ENCODE assay signal across 8 cellular contexts in the genomic region with DNA sequence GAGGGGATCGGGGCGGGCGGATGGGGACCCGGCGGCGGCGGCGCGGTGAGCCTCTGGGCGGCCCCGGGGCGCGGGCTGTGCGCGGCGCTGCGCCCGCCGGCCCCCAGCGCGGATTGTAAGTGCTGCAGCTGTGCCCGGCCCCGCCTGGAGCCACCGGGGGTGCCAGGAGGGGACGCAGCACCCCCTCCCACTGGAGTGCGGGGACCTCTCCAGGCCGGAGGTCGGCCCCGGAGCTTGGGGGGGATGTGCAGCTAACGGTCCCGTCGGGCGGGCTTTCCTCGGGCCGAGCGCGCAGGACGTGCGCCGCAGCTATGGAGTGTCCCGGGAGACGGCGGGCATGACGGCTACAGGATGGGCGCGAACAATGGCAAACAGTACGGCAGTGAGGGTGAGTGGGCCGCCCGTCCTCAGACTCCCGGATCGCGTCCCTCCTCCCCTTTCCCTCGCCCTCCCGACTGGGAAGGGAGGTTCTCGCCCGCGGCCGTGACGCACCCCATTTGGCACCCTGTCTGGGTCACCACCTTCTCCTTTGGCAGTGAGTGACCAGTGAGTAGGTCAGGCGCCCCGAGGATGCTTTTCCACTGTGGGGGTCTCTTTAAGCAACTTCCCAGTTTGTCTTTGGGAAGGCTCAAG. TPM values are rescaled to one million over a fixed set of nuclear protein-coding genes. Genes with fewer than 3 reads are reported as not detected.
DNase-seq lines count a peak whose midpoint lies in the region; ATAC-seq and TF ChIP-seq lines count a peak whose summit lies in the region.

No MANE protein-coding gene starts in this region.

- no peaks in the 10 kb centered on the region for H3K36me3 ChIP-seq in iPS-15b (ENCODE audit: control insufficient read depth, insufficient read depth, low read length)

- no peaks in the 10 kb centered on the region for H3K36me3 Mint-ChIP-seq in immature natural killer cell

- peak overlapping the region; percentile 16 for H3K9ac ChIP-seq in iPS-15b (ENCODE audit: low read depth, low read length)

- H3K4me3 Mint-ChIP-seq in immature natural killer cell: no peak overlapping the region

- H3K4me1 ChIP-seq in iPS-15b (ENCODE audit: control insufficient read depth, insufficient read depth, low read length): peaks cover 6% of the 10 kb centered on the region

- no peak for TF ChIP-seq CTCF in HFF-Myc (IDR thresholded peaks at IDR 0.05; ENCODE audit: low read depth, low read length, missing control alignments)

- H3K4me1 Mint-ChIP-seq in immature natural killer cell: no peaks in the 10 kb centered on the region

- H3K4me3 ChIP-seq in HFF-Myc (replicated peaks; ENCODE audit: low read depth, low read length): peak overlapping the region; percentile 79
- peak overlapping the region; percentile 83 for H3K4me3 ChIP-seq in iPS-15b (ENCODE audit: low read depth, low read length)
- peak overlapping the region; percentile 90 for H3K4me3 ChIP-seq in skeletal muscle cell (ENCODE audit: low read depth, low read length)

- ATAC-seq in HG02840 (IDR thresholded peaks at IDR 0.05; ENCODE audit: low FRiP score, unreplicated experiment): no peak

- no peak overlapping the region for H3K27ac Mint-ChIP-seq in immature natural killer cell

- no peak for DNase-seq in HFF-Myc (ENCODE audit: extremely low read depth, low read depth)
- DNase-seq in anterior cingulate cortex (lab: John Stamatoyannopoulos, UW): peak in 42 of 58 donors; percentile 3 to 67 (median 44)
- DNase-seq in skeletal muscle cell (ENCODE audit: low read depth): no peak
- DNase-seq in activated T-cell treated with anti-CD3 and anti-CD28 coated beads, Interleukin-2, amount 50 U/mL, for 48 hours: no peak
- no peak for DNase-seq in activated CD4-positive, alpha-beta T cell treated with anti-CD3 and anti-CD28 coated beads, Interleukin-2, amount 50 U/mL, for 4 hours
- DNase-seq in immature natural killer cell: no peak

- no peaks in the 10 kb centered on the region for H3K9me3 ChIP-seq in iPS-15b (ENCODE audit: control insufficient read depth, insufficient read depth, low read length)

- H3K27me3 Mint-ChIP-seq in immature natural killer cell (ENCODE audit: low read depth in 3 of 3): peaks cover 3 to 20% (median 10%) of the 10 kb centered on the region in 3 donors

- H3K27me3 ChIP-seq in iPS-15b (ENCODE audit: control insufficient read depth, insufficient read depth, low read length): peaks cover 2% of the 10 kb centered on the region

- H3K9me3 Mint-ChIP-seq in immature natural killer cell: peaks cover 4 to 62% (median 12%) of the 10 kb centered on the region in 6 donors

RNA-seq across cellular contexts. Expression of gene FBXL7, which starts 0.5 kb away (rescaled TPM):
- polyA plus RNA-seq in immature natural killer cell: not detected

Comparison
In these comparisons a context has a peak if more than half of its experiments do, and no peak if none do; other contexts are left out.
1. DNase-seq: peak in anterior cingulate cortex (42 of 58); none in HFF-Myc (single experiment), skeletal muscle cell (single experiment), activated T-cell treated with anti-CD3 and anti-CD28 coated beads, Interleukin-2, amount 50 U/mL, for 48 hours (0 of 2), activated CD4-positive, alpha-beta T cell treated with anti-CD3 and anti-CD28 coated beads, Interleukin-2, amount 50 U/mL, for 4 hours (0 of 2) and immature natural killer cell (0 of 3).
2. Peak in every context shown above with its lines, with median percentiles within 50 percentile points of each other: H3K4me3 ChIP-seq.